In genomic region chr9:26880262-26880661, GRCh38 we compare ENCODE assay signal across 8 cellular contexts.
"Had no signal": no experiment of that assay in that cellular context is flagged by ENCODE, and none has a peak within 500 bp of the region (broad histone marks: within the 10 kb centered on the region; RNA-seq: fewer than 3 reads in every experiment).

No MANE protein-coding gene starts in this region.

- H3K4me1 Mint-ChIP-seq: GM23338, H9 had no signal

- H3K27ac ChIP-seq: HL-60 had no signal

- ATAC-seq: GM23338, K562 had no signal

- FAIRE-seq: H1, H54, K562 had no signal

- H3K4me3 Mint-ChIP-seq: GM23338, H9 had no signal

- H3K27ac Mint-ChIP-seq: GM23338, H9 had no signal

- H3K4me3 ChIP-seq: GM23338, K562 had no signal

- H2AFZ ChIP-seq: GM23338 had no signal

- DNase-seq: H9, HCEC 1CT, IMR-90 had no signal

- H3K4me2 ChIP-seq: GM23338 had no signal
